In the genomic region with DNA sequence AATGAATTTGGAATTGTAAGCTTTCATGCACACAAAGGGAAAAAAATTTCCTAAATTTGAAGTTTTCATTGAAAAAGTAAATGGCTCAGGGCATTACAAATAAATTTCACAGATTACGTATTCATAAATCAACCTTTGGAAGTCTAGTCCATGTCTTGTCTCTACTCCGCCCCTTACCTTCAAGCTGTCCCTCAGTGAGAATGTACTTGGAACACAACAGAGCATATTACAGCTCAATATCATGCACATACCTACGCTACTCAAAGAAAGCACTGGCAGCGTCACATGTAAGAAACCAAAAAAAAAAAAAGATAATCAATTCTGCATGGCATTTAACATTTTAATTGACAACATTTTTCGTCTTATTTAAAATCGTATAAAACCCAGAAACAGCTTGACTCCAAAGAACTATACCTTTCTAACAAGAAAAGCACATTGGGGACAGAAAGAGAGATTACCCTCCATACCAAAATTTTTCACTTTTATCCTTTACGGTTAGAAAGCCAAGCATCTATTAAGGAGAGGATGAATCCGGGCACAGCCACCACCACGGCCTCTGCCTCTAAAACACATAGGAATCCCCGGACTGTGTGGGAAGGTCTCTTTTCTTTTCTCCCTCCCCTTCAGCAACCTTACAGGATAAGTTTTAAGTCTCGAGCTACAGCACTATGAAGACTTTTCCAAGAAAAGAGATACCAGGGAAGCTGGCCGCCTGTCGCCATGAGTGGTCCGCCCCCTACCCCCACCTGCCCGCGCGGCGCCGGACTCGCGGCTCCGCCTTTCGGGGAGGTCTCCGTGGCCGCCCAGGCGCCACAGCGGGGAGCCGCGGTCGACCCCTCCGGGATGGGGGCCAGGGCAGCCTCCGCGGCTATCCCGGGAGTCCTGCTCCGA, we compare ENCODE assay signal across 8 cellular contexts. TPM values are rescaled to one million over a fixed set of nuclear protein-coding genes. Genes with fewer than 3 reads are reported as not detected.
A peak's percentile ranks its signal among the peaks of the same experiment; 100 is the strongest.
DNase-seq lines count a peak whose midpoint lies in the region; ATAC-seq, FAIRE-seq and TF ChIP-seq lines count a peak whose summit lies in the region.

No MANE protein-coding gene starts in this region.

- peak overlapping the region; percentile 78 for H2AFZ ChIP-seq in keratinocyte (ENCODE audit: control insufficient read depth, low read length)

- peak; percentile 51 for ATAC-seq in HG02840 (IDR thresholded peaks at IDR 0.05; ENCODE audit: low FRiP score, unreplicated experiment)

- H3K36me3 ChIP-seq in keratinocyte (ENCODE audit: control insufficient read depth in 2 of 2, extremely low read depth in 1 of 2, insufficient read depth in 2 of 2, low read length in 2 of 2) (no peaks in the 10 kb centered on the region), stomach smooth muscle (ENCODE audit: control insufficient read depth in 2 of 2, insufficient read depth in 2 of 2, low read length in 2 of 2) (no peaks in the 10 kb centered on the region)

- H3K9me3 ChIP-seq in keratinocyte (ENCODE audit: control insufficient read depth, low read depth, low read length) (no peaks in the 10 kb centered on the region), stomach smooth muscle (ENCODE audit: control insufficient read depth in 2 of 2, low read length in 2 of 2) (no peaks in the 10 kb centered on the region)

- no peaks in the 10 kb centered on the region for H4K20me1 ChIP-seq in keratinocyte (ENCODE audit: control insufficient read depth, extremely low read depth, insufficient read depth, low read length)

- DNase-seq in activated gamma-delta T cell (lab: John Stamatoyannopoulos, UW) (peak; percentile 27), activated gamma-delta T cell treated with Interleukin-2 at 50 U/mL for 16 hours (no peak), NCI-H2227 treated with DMSO at 0.1 percent for 48 hours (lab: John Stamatoyannopoulos, UW) (peak; percentile 30), keratinocyte (ENCODE audit: low read depth, low spot score) (no peak)
- no peak for DNase-seq in activated CD4-positive, alpha-beta T cell treated with anti-CD3 and anti-CD28 coated beads for 1 hour

- dilution Hi-C loops in keratinocyte (cut with MboI; ENCODE audit: extremely low pct_ligation_motif_present, low sequenced_read_pairs) = no loop called here

- H3K27me3 Mint-ChIP-seq in brain = peaks cover 10% of the 10 kb centered on the region

- H3K4me2 ChIP-seq in keratinocyte (ENCODE audit: control insufficient read depth, extremely low read depth, insufficient read depth, low read depth, low read length) = peak overlapping the region; percentile 73

- peaks cover 83% of the 10 kb centered on the region for H3K79me2 ChIP-seq in keratinocyte (ENCODE audit: control insufficient read depth, insufficient read depth, low read length)

- H3K27ac ChIP-seq in keratinocyte (ENCODE audit: control insufficient read depth, insufficient read depth, low read length) (peak overlapping the region; percentile 78), stomach smooth muscle (ENCODE audit: low read length) (peak overlapping the region; percentile 83)

- peak overlapping the region; percentile 93 to 99 (median 96) for H3K4me3 Mint-ChIP-seq in brain

- peaks cover 0 to 10% (median 3%) of the 10 kb centered on the region in 5 experiments for H3K9me3 Mint-ChIP-seq in brain

- no peaks in the 10 kb centered on the region for H3K27me3 ChIP-seq in keratinocyte (ENCODE audit: control insufficient read depth, extremely low read depth, insufficient read depth, low read length)
- no peaks in the 10 kb centered on the region for H3K27me3 ChIP-seq in stomach smooth muscle (ENCODE audit: control insufficient read depth in 1 of 2, insufficient read depth in 2 of 2, low read length in 2 of 2)

- H3K4me1 ChIP-seq in keratinocyte (ENCODE audit: control insufficient read depth, extremely low read depth, insufficient read depth, low read length) (peaks cover 9% of the 10 kb centered on the region), stomach smooth muscle (ENCODE audit: control insufficient read depth, insufficient read depth, low read length) (peaks cover 14% of the 10 kb centered on the region)

- no peaks in the 10 kb centered on the region for H3K9me1 ChIP-seq in keratinocyte (ENCODE audit: control insufficient read depth, extremely low read depth, insufficient read depth, low read length)

- peaks cover 60% of the 10 kb centered on the region for H3K4me1 Mint-ChIP-seq in brain

- H3K27ac Mint-ChIP-seq in brain = peak overlapping the region; percentile 87 to 99 (median 93)

- peaks cover 20% of the 10 kb centered on the region for H3K36me3 Mint-ChIP-seq in brain

- TF ChIP-seq CTCF in brain (conservative IDR thresholded peaks at IDR 0.05) (no peak), keratinocyte (optimal IDR thresholded peaks at IDR 0.05 in 1 of 3, IDR thresholded peaks at IDR 0.05 in 1 of 3, conservative IDR thresholded peaks at IDR 0.05 in 1 of 3; ENCODE audit: extremely low read depth in 1 of 3, insufficient read depth in 2 of 3, low read length in 3 of 3) (no peak)

- H3K9ac ChIP-seq in keratinocyte (ENCODE audit: control insufficient read depth, extremely low read depth, insufficient read depth, low read length) (peak overlapping the region; percentile 94), stomach smooth muscle (ENCODE audit: low read length in 2 of 2) (peak overlapping the region; percentile 56 to 80)

- H3K4me3 ChIP-seq in keratinocyte (ENCODE audit: control insufficient read depth in 2 of 3, extremely low read depth in 1 of 3, insufficient read depth in 2 of 3, low read depth in 1 of 3, low read length in 3 of 3) = peak overlapping the region; percentile 83 to 89 (median 87)
- H3K4me3 ChIP-seq in stomach smooth muscle (ENCODE audit: low read length in 2 of 2) = peak overlapping the region; percentile 88 to 89

- no peak for FAIRE-seq in keratinocyte (lab: Jason Lieb, UNC)

RNA-seq across cellular contexts. Expression of gene JMJD1C, which starts 1.1 kb away (rescaled TPM):
- polyA plus RNA-seq in brain (ENCODE audit: insufficient read depth, low read depth, low replicate concordance) (9.1 TPM), keratinocyte (24.9 to 38.2 TPM (median 26.6 TPM) in 3 replicates)
- polyA plus RNA-seq in keratinocyte (2011; ENCODE audit: low read depth) = 81.0 TPM
- polyA plus RNA-seq in keratinocyte (2011; cell fraction: cytosol; rRNA removed) = 9.0 and 22.2 TPM in 2 replicates
- 49.7 and 62.2 TPM in 2 replicates for polyA plus RNA-seq in keratinocyte (2011; cell fraction: nucleus; rRNA removed)
- polyA plus RNA-seq in keratinocyte (2012; ENCODE audit: low replicate concordance) = 18.7 and 43.8 TPM in 2 replicates
- 19.1 to 117 TPM (median 79.7 TPM) in 3 replicates for polyA minus RNA-seq in keratinocyte
- polyA minus RNA-seq in keratinocyte (2011; cell fraction: cytosol; rRNA and poly(A)+ RNA removed) = 17.8 TPM
- 94.4 and 166 TPM in 2 replicates for polyA minus RNA-seq in keratinocyte (2011; cell fraction: nucleus; rRNA and poly(A)+ RNA removed)

RNA-seq across cellular contexts. Expression of gene REEP3, which starts 56.6 kb away (rescaled TPM):
- polyA plus RNA-seq in brain (ENCODE audit: insufficient read depth, low read depth, low replicate concordance) (6.4 TPM), keratinocyte (34.7 to 65.8 TPM (median 52.8 TPM) in 3 replicates)
- polyA plus RNA-seq in keratinocyte (2011; ENCODE audit: low read depth) = 172 TPM
- polyA plus RNA-seq in keratinocyte (2011; cell fraction: cytosol; rRNA removed) = 40.8 and 57.7 TPM in 2 replicates
- polyA plus RNA-seq in keratinocyte (2011; cell fraction: nucleus; rRNA removed) = 42.3 and 44.6 TPM in 2 replicates
- 25.4 and 42.4 TPM in 2 replicates for polyA plus RNA-seq in keratinocyte (2012; ENCODE audit: low replicate concordance)
- polyA minus RNA-seq in keratinocyte = 15.5 to 43.5 TPM (median 23.8 TPM) in 3 replicates
- polyA minus RNA-seq in keratinocyte (2011; cell fraction: cytosol; rRNA and poly(A)+ RNA removed) = 57.2 TPM
- 30.0 and 57.2 TPM in 2 replicates for polyA minus RNA-seq in keratinocyte (2011; cell fraction: nucleus; rRNA and poly(A)+ RNA removed)

Comparison
In these comparisons a context has a peak if more than half of its experiments do, and no peak if none do; other contexts are left out.
1. DNase-seq: peak in activated gamma-delta T cell (single experiment) and NCI-H2227 treated with DMSO at 0.1 percent for 48 hours (single experiment); none in activated gamma-delta T cell treated with Interleukin-2 at 50 U/mL for 16 hours (single experiment), keratinocyte (single experiment) and activated CD4-positive, alpha-beta T cell treated with anti-CD3 and anti-CD28 coated beads for 1 hour (single experiment).